1 cellular context compared by ENCODE assay signal in genomic region chr1:205591522-205592351, GRCh38.
TF ChIP-seq lines count a peak whose summit lies in the region.

No MANE protein-coding gene starts in this region.

TF ChIP-seq in GM12878, 131 proteins besides CTCF, POLR2A, EP300 and RAD21 (continued from another document and continues in another):
- TF ChIP-seq ZBTB4 (CRISPR knock-in tag; IDR thresholded peaks at IDR 0.05) = no peak
- TF ChIP-seq HDGF (IDR thresholded peaks at IDR 0.05) = peak; percentile 85; the same call in 1 of the 2 replicates
- 0 out of 2 replicates have a peak, but pooled peaks have one; percentile 24 for TF ChIP-seq MEF2A (IDR thresholded peaks at IDR 0.05; ENCODE audit: insufficient read depth, low read depth, low read length)
- peak; percentile 83 for TF ChIP-seq EED (IDR thresholded peaks at IDR 0.05; ENCODE audit: low read depth)
- TF ChIP-seq SREBF1 (IDR thresholded peaks at IDR 0.05; ENCODE audit: low read length) = no peak
- peak; percentile 54; the same call in 1 of the 2 replicates for TF ChIP-seq SPI1 (IDR thresholded peaks at IDR 0.05; ENCODE audit: borderline replicate concordance, insufficient read depth, low read depth, low read length)
- TF ChIP-seq ATF7 (IDR thresholded peaks at IDR 0.05; ENCODE audit: low read depth) = peak; percentile 64
- TF ChIP-seq USF1 (IDR thresholded peaks at IDR 0.05; ENCODE audit: borderline replicate concordance, extremely low read length, insufficient read depth, low read depth, low read length) = no peak
- peak; percentile 89 for TF ChIP-seq LARP7 (IDR thresholded peaks at IDR 0.05)
- TF ChIP-seq BACH1 (IDR thresholded peaks at IDR 0.05; ENCODE audit: borderline replicate concordance) = peak; percentile 71; the same call in 1 of the 2 replicates
- no peak for TF ChIP-seq NR2C2 (IDR thresholded peaks at IDR 0.05; ENCODE audit: borderline replicate concordance, control insufficient read depth, insufficient read length, low read depth)
- no peak for TF ChIP-seq NFXL1 (IDR thresholded peaks at IDR 0.05; ENCODE audit: borderline replicate concordance)
- no peak for TF ChIP-seq GABPA (IDR thresholded peaks at IDR 0.05; ENCODE audit: low read depth)
- TF ChIP-seq SIN3A (IDR thresholded peaks at IDR 0.05; ENCODE audit: low read depth, low read length) = peak; percentile 42; the same call in 1 of the 2 replicates
- TF ChIP-seq BRCA1 (IDR thresholded peaks at IDR 0.05; ENCODE audit: low read depth, low read length) = no peak
- no peak for TF ChIP-seq BCL3 (IDR thresholded peaks at IDR 0.05; ENCODE audit: borderline replicate concordance, insufficient read depth, low read depth, low read length, poor library complexity, severe bottlenecking)
- 0 out of 2 replicates have a peak, but pooled peaks have one; percentile 20 for TF ChIP-seq TAF1 (IDR thresholded peaks at IDR 0.05; ENCODE audit: borderline replicate concordance, low read depth, low read length)
- TF ChIP-seq MTA3 (IDR thresholded peaks at IDR 0.05; ENCODE audit: borderline replicate concordance, low read length) = no peak
- peak; percentile 41 for TF ChIP-seq SP1 (IDR thresholded peaks at IDR 0.05; ENCODE audit: low read depth, low read length)
- TF ChIP-seq MYC (IDR thresholded peaks at IDR 0.05; ENCODE audit: insufficient read depth, insufficient read length, insufficient replicate concordance, low read length, severe bottlenecking) = no peak
- TF ChIP-seq ZNF217 (IDR thresholded peaks at IDR 0.05) = no peak
- TF ChIP-seq CBFB (IDR thresholded peaks at IDR 0.05; ENCODE audit: low read depth) = peak; percentile 83; the same call in 1 of the 2 replicates
- TF ChIP-seq SRF (IDR thresholded peaks at IDR 0.05; ENCODE audit: low read depth in 2 of 2, low read length in 2 of 2) = 0 out of 4 replicates have a peak, but pooled peaks of 1 of the 2 experiments have one; percentile 29
- no peak for TF ChIP-seq ZBTB11 (CRISPR knock-in tag; IDR thresholded peaks at IDR 0.05)
- no peak for TF ChIP-seq HDAC6 (IDR thresholded peaks at IDR 0.05; ENCODE audit: unreplicated experiment)
- TF ChIP-seq PRDM15 (CRISPR knock-in tag; IDR thresholded peaks at IDR 0.05) = no peak
- peak; percentile 60; the same call in 1 of the 2 replicates for TF ChIP-seq ZNF24 (IDR thresholded peaks at IDR 0.05)
- no peak for TF ChIP-seq CBX3 (IDR thresholded peaks at IDR 0.05; ENCODE audit: borderline replicate concordance, low read depth)
- no peak for TF ChIP-seq TBL1XR1 (IDR thresholded peaks at IDR 0.05; ENCODE audit: low read depth, low read length)
- 0 out of 2 replicates have a peak, but pooled peaks have one; percentile 49 for TF ChIP-seq FOXM1 (IDR thresholded peaks at IDR 0.05; ENCODE audit: low read depth, low read length)
- TF ChIP-seq CHD2 (IDR thresholded peaks at IDR 0.05; ENCODE audit: borderline replicate concordance, low read depth, low read length) = peak; percentile 67; the same call in 1 of the 2 replicates
- TF ChIP-seq ATF3 (IDR thresholded peaks at IDR 0.05; ENCODE audit: borderline replicate concordance, extremely low read depth, low read depth, low read length) = peak; percentile 25; the same call in 1 of the 2 replicates
- peak; percentile 92 for TF ChIP-seq CREB1 (IDR thresholded peaks at IDR 0.05; ENCODE audit: low read depth)
- no peak for TF ChIP-seq ELK1 (IDR thresholded peaks at IDR 0.05; ENCODE audit: low read depth, low read length)
- TF ChIP-seq IRF3 (IDR thresholded peaks at IDR 0.05) = no peak
- TF ChIP-seq CHD4 (IDR thresholded peaks at IDR 0.05) = no peak
- peak; percentile 50 for TF ChIP-seq PKNOX1 (IDR thresholded peaks at IDR 0.05)
- no peak for TF ChIP-seq ZZZ3 (IDR thresholded peaks at IDR 0.05; ENCODE audit: control insufficient read depth, insufficient read length, low read depth)
- no peak for TF ChIP-seq SUZ12 (IDR thresholded peaks at IDR 0.05; ENCODE audit: unreplicated experiment)
- no peak for TF ChIP-seq MLLT1 (IDR thresholded peaks at IDR 0.05)
- no peak for TF ChIP-seq SMAD5 (IDR thresholded peaks at IDR 0.05; ENCODE audit: low read depth)
- TF ChIP-seq MYB (IDR thresholded peaks at IDR 0.05; ENCODE audit: borderline replicate concordance, low read depth, low read length) = 0 out of 2 replicates have a peak, but pooled peaks have one; percentile 9
- TF ChIP-seq RAD51 (IDR thresholded peaks at IDR 0.05) = no peak
- TF ChIP-seq ZSCAN29 (IDR thresholded peaks at IDR 0.05) = no peak
- no peak for TF ChIP-seq KLF5 (IDR thresholded peaks at IDR 0.05; ENCODE audit: partially characterized antibody)
- peak; percentile 66 for TF ChIP-seq DPF2 (IDR thresholded peaks at IDR 0.05)
- TF ChIP-seq NFIC (IDR thresholded peaks at IDR 0.05; ENCODE audit: low read depth, low read length) = no peak
- no peak for TF ChIP-seq SMAD1 (IDR thresholded peaks at IDR 0.05; ENCODE audit: low read depth, partially characterized antibody)
